ENCODE assay signal across 8 cellular contexts in the genomic region with DNA sequence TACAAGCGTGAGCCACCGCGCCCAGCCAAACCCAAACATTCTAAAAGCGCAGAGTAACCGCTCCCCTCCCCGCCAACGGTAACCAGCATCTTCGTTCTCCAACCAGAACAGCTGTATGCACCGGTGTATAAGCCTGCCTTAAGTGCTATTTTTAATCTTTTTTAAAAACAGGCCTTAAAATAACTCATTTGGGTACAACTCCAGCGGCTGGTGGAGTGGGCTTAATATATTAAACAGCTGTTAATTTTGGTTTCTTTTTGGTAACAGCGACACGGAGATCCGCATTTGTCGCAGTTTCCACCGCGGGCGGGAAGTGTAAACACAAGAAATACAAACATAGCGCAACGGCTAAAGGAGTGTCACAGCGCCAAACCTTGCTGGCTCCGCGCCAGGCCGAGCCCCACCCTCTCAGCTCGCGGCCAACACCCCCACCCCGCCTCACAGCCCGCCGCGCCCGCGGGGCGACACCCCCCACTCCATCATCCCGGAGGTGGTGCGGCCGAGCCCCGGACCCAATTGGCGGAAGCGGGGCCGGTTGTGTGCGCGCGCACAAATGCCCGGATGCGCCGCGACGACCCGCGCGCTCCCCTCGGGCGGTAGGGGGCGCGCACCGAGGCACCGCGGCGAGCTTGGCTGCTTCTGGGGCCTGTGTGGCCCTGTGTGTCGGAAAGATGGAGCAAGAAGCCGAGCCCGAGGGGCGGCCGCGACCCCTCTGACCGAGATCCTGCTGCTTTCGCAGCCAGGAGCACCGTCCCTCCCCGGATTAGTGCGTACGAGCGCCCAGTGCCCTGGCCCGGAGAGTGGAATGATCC. TPM values are rescaled to one million over a fixed set of nuclear protein-coding genes. Genes with fewer than 3 reads are reported as not detected.
A peak's percentile ranks its signal among the peaks of the same experiment; 100 is the strongest.
DNase-seq lines count a peak whose midpoint lies in the region; ATAC-seq and TF ChIP-seq lines count a peak whose summit lies in the region.

A gene (plus strand): TSS at position 602 of the 812 bp plus-strand sequence. CDS start 301 bp downstream, outside the sequence.

- no peaks in the 10 kb centered on the region for H3K9me3 Mint-ChIP-seq in CD8-positive, alpha-beta memory T cell

- H3K4me1 ChIP-seq in CD8-positive, alpha-beta memory T cell (ENCODE audit: insufficient read depth, low read length): peaks cover 24% of the 10 kb centered on the region
- H3K4me1 ChIP-seq in right lobe of liver: peaks cover 0 to 24% (median 5%) of the 10 kb centered on the region in 4 donors

- POLR2A ChIA-PET in CD8-positive, alpha-beta memory T cell (lab: Charles Lee): interaction anchor here (0.6 to 2.2 kb wide), 14 partner anchors 8 to 1539 kb away, joined by 3 to 32 read pairs (median 4); a partner anchor contains a TSS

- peaks cover 6% of the 10 kb centered on the region for H3K36me3 ChIP-seq in CD8-positive, alpha-beta memory T cell (ENCODE audit: insufficient read depth, low read length)
- peaks cover 0 to 8% (median 4%) of the 10 kb centered on the region in 4 donors for H3K36me3 ChIP-seq in right lobe of liver

- peak within 1 kb of the TSS; percentile 92 to 97 (median 95) for H3K4me3 Mint-ChIP-seq in CD8-positive, alpha-beta memory T cell

- H3K27ac Mint-ChIP-seq in CD8-positive, alpha-beta memory T cell: peak within 1 kb of the TSS; percentile 98 to 99 (median 99)

- TF ChIP-seq CTCF in right lobe of liver (IDR thresholded peaks at IDR 0.05): peak; percentile 76 to 87 (median 82)

- peak within 1 kb of the TSS; percentile 87 for H3K4me3 ChIP-seq in CD8-positive, alpha-beta memory T cell (ENCODE audit: low read length)
- peak within 1 kb of the TSS; percentile 70 to 89 (median 79) for H3K4me3 ChIP-seq in right lobe of liver

- H3K27ac ChIP-seq in CD8-positive, alpha-beta memory T cell (ENCODE audit: low read depth, low read length): peak within 1 kb of the TSS; percentile 95
- peak within 1 kb of the TSS; percentile 99 to 100 (median 99) for H3K27ac ChIP-seq in right lobe of liver

- no peaks in the 10 kb centered on the region for H3K9me3 ChIP-seq in CD8-positive, alpha-beta memory T cell (ENCODE audit: low read length)
- H3K9me3 ChIP-seq in right lobe of liver: no peaks in the 10 kb centered on the region

- DNase-seq in CD8-positive, alpha-beta memory T cell: peak; percentile 96 to 99 (median 98)
- DNase-seq in NCI-H774 (lab: John Stamatoyannopoulos, UW): peak; percentile 99
- DNase-seq in activated CD4-positive, alpha-beta T cell treated with anti-CD3 and anti-CD28 coated beads, Interleukin-2, amount 50 U/mL, for 4 hours: peak; percentile 92 to 93
- peak; percentile 93 for DNase-seq in dermis blood vessel endothelial cell
- peak; percentile 98 for DNase-seq in right lobe of liver
- peak; percentile 91 to 92 for DNase-seq in stimulated activated CD4-positive, alpha-beta T cell treated with anti-CD3 and anti-CD28 coated beads, Interleukin-4, amount 100 ng/mL, for 4 hours

- no peaks in the 10 kb centered on the region for H3K27me3 ChIP-seq in CD8-positive, alpha-beta memory T cell (ENCODE audit: insufficient read depth, low read length, poor library complexity, severe bottlenecking)
- H3K27me3 ChIP-seq in right lobe of liver: no peaks in the 10 kb centered on the region

- peak; percentile 73 for ATAC-seq in GM19452 (IDR thresholded peaks at IDR 0.05; ENCODE audit: unreplicated experiment)
- peak; percentile 39 for ATAC-seq in HG03575 (IDR thresholded peaks at IDR 0.05; ENCODE audit: extremely low read depth, insufficient number of reproducible peaks, low FRiP score, unreplicated experiment)
- peak; percentile 76 to 91 (median 84) for ATAC-seq in right lobe of liver

- peaks cover 30 to 43% (median 38%) of the 10 kb centered on the region in 3 donors for H3K4me1 Mint-ChIP-seq in CD8-positive, alpha-beta memory T cell

- peaks cover 0 to 40% (median 5%) of the 10 kb centered on the region in 3 donors for H3K36me3 Mint-ChIP-seq in CD8-positive, alpha-beta memory T cell

- peak; percentile 93 for TF ChIP-seq POLR2A in right lobe of liver (IDR thresholded peaks at IDR 0.05)

- CTCF ChIA-PET in CD8-positive, alpha-beta memory T cell (lab: Charles Lee): interaction anchor here (0.8 to 3.2 kb wide), 21 partner anchors 10 to 1539 kb away, joined by 3 to 20 read pairs (median 4); a partner anchor contains a TSS

- 0% methylated on average over 32 of the region's 72 CpGs for WGBS in right lobe of liver (ENCODE audit: insufficient coverage, low coverage, low lambda C conversion rate, missing lambda C conversion rate)

- H3K27me3 Mint-ChIP-seq in CD8-positive, alpha-beta memory T cell: peaks cover 0 to 4% of the 10 kb centered on the region in 2 donors

- intact Hi-C loops in right lobe of liver (cut with DNase I): no loop called here

RNA-seq across cellular contexts. Expression of the gene that starts here (rescaled TPM):
- total RNA-seq in CD8-positive, alpha-beta memory T cell: 100 to 1,000 TPM; 237 to 246 TPM
- polyA plus RNA-seq in CD8-positive, alpha-beta memory T cell: 25.4 TPM
- total RNA-seq in dermis blood vessel endothelial cell (201 and 318 TPM in 2 replicates), right lobe of liver (10 to 100 TPM; 56.9 to 74.3 (median 64.0) TPM)

Comparison
In these comparisons a context has a peak if more than half of its experiments do, and no peak if none do; other contexts are left out.
1. Peak in every context shown above with its lines: DNase-seq, ATAC-seq, H3K4me3 ChIP-seq and H3K27ac ChIP-seq.